In genomic region chr19:55553217-55554182, GRCh38 we compare ENCODE assay signal across 10 cellular contexts. TPM values are rescaled to one million over a fixed set of nuclear protein-coding genes. Genes with fewer than 3 reads are reported as not detected.
DNase-seq lines count a peak whose midpoint lies in the region; ATAC-seq and TF ChIP-seq lines count a peak whose summit lies in the region.
"Had no signal": no experiment of that assay in that cellular context is flagged by ENCODE, and none has a peak within 500 bp of the region (broad histone marks: within the 10 kb centered on the region; RNA-seq: fewer than 3 reads in every experiment).

No MANE protein-coding gene starts in this region.

- peaks cover 18% of the 10 kb centered on the region for H3K4me1 ChIP-seq in fibroblast of lung (ENCODE audit: control insufficient read depth, extremely low read depth, insufficient read depth, low read length)

- no peak for ATAC-seq in GM19023 (IDR thresholded peaks at IDR 0.05; ENCODE audit: unreplicated experiment)
- ATAC-seq: natural killer cell had no signal

- no peak overlapping the region for H3K9ac ChIP-seq in fibroblast of lung (ENCODE audit: insufficient read depth, low read length)
- H3K9ac ChIP-seq: SK-N-SH had no signal

- no peaks in the 10 kb centered on the region for H3K9me3 ChIP-seq in fibroblast of lung (ENCODE audit: control insufficient read depth, insufficient read depth, low read depth, low read length)
- H3K9me3 ChIP-seq: SK-N-SH had no signal

- peak; percentile 19 for DNase-seq in EL
- peak in 1 of 2 donors; percentile 23 for DNase-seq in fibroblast of lung (ENCODE audit: low read depth in 2 of 2)
- no peak for DNase-seq in activated effector memory CD4-positive, alpha-beta T cell treated with anti-CD3 and anti-CD28 coated beads, Interleukin-2, amount 50 U/mL, for 16 hours
- DNase-seq: AML-193, GDM1, natural killer cell, NCI-H1417 treated with DMSO at 0.1 percent for 48 hours, SK-N-SH had no signal

- H3K36me3 ChIP-seq in fibroblast of lung (ENCODE audit: control insufficient read depth, insufficient read depth, low read length), result no peaks in the 10 kb centered on the region

- no peak overlapping the region for H3K4me2 ChIP-seq in fibroblast of lung (ENCODE audit: extremely low read depth, insufficient read depth, low read length)
- H3K4me2 ChIP-seq: SK-N-SH had no signal

- no peaks in the 10 kb centered on the region for H3K79me2 ChIP-seq in fibroblast of lung (ENCODE audit: control insufficient read depth, insufficient read depth, low read length)

- no peak overlapping the region for H3K27ac ChIP-seq in fibroblast of lung (ENCODE audit: insufficient read depth, low read length)

- H4K20me1 ChIP-seq in fibroblast of lung (ENCODE audit: control insufficient read depth, extremely low read depth, insufficient read depth, low read length), result no peaks in the 10 kb centered on the region

- no peak overlapping the region for H3K4me3 ChIP-seq in fibroblast of lung (replicated peaks in 1 of 4; ENCODE audit: control extremely low read depth in 1 of 4, insufficient read depth in 1 of 4, low read depth in 3 of 4, low read length in 4 of 4)

- TF ChIP-seq CTCF in fibroblast of lung (conservative IDR thresholded peaks at IDR 0.05 in 1 of 2, IDR thresholded peaks at IDR 0.05 in 1 of 2; ENCODE audit: low read depth in 1 of 2, low read length in 2 of 2), result no peak

- H2AFZ ChIP-seq in fibroblast of lung (ENCODE audit: low read length), result peak overlapping the region; percentile 39

- H3K27me3 ChIP-seq in fibroblast of lung (ENCODE audit: control insufficient read depth, insufficient read depth, low read length), result no peaks in the 10 kb centered on the region

RNA-seq across cellular contexts. Expression of gene SBK3, which starts 8.2 kb away (rescaled TPM):
- total RNA-seq in fibroblast of lung, result 0.26 and 0.66 TPM in 2 replicates
- not detected in 2 replicates for polyA plus RNA-seq in fibroblast of lung
- polyA plus RNA-seq in fibroblast of lung (2012), result 0.16 TPM in 1 of 2 replicates, not detected in the other
- polyA minus RNA-seq in fibroblast of lung (ENCODE audit: low replicate concordance), result not detected in 2 replicates
- total RNA-seq: natural killer cell, urinary bladder had no signal

RNA-seq across cellular contexts. Expression of gene SBK2, which starts 16.6 kb away (rescaled TPM):
- total RNA-seq in fibroblast of lung, result not detected in 2 replicates
- polyA plus RNA-seq in fibroblast of lung, result not detected in 2 replicates
- polyA plus RNA-seq in fibroblast of lung (2012), result not detected in 2 replicates
- not detected in 2 replicates for polyA minus RNA-seq in fibroblast of lung (ENCODE audit: low replicate concordance)
- total RNA-seq: natural killer cell, urinary bladder had no signal
- polyA plus RNA-seq: urinary bladder had no signal

RNA-seq across cellular contexts. Expression of gene ZNF579, which starts 27.1 kb away (rescaled TPM):
- total RNA-seq in fibroblast of lung, result 3.3 and 5.4 TPM in 2 replicates
- polyA plus RNA-seq in fibroblast of lung, result 4.2 and 5.0 TPM in 2 replicates
- polyA plus RNA-seq in fibroblast of lung (2012), result 7.6 and 8.4 TPM in 2 replicates
- 19.2 and 29.3 TPM in 2 replicates for polyA minus RNA-seq in fibroblast of lung (ENCODE audit: low replicate concordance)

RNA-seq across cellular contexts. Expression of gene FIZ1, which starts 45.8 kb away (rescaled TPM):
- 2.3 TPM in 2 replicates for total RNA-seq in fibroblast of lung
- polyA plus RNA-seq in fibroblast of lung, result 1.8 and 2.7 TPM in 2 replicates
- 5.8 and 7.3 TPM in 2 replicates for polyA plus RNA-seq in fibroblast of lung (2012)
- 4.6 and 12.7 TPM in 2 replicates for polyA minus RNA-seq in fibroblast of lung (ENCODE audit: low replicate concordance)

RNA-seq across cellular contexts. Expression of gene ZNF524, which starts 46.6 kb away (rescaled TPM):
- 13.4 and 16.8 TPM in 2 replicates for total RNA-seq in fibroblast of lung
- polyA plus RNA-seq in fibroblast of lung, result 2.4 and 2.6 TPM in 2 replicates
- 7.4 and 8.6 TPM in 2 replicates for polyA plus RNA-seq in fibroblast of lung (2012)
- polyA minus RNA-seq in fibroblast of lung (ENCODE audit: low replicate concordance), result 0.96 and 1.8 TPM in 2 replicates
